Comparison of ENCODE assay signal across 1 cellular context in the genomic region with DNA sequence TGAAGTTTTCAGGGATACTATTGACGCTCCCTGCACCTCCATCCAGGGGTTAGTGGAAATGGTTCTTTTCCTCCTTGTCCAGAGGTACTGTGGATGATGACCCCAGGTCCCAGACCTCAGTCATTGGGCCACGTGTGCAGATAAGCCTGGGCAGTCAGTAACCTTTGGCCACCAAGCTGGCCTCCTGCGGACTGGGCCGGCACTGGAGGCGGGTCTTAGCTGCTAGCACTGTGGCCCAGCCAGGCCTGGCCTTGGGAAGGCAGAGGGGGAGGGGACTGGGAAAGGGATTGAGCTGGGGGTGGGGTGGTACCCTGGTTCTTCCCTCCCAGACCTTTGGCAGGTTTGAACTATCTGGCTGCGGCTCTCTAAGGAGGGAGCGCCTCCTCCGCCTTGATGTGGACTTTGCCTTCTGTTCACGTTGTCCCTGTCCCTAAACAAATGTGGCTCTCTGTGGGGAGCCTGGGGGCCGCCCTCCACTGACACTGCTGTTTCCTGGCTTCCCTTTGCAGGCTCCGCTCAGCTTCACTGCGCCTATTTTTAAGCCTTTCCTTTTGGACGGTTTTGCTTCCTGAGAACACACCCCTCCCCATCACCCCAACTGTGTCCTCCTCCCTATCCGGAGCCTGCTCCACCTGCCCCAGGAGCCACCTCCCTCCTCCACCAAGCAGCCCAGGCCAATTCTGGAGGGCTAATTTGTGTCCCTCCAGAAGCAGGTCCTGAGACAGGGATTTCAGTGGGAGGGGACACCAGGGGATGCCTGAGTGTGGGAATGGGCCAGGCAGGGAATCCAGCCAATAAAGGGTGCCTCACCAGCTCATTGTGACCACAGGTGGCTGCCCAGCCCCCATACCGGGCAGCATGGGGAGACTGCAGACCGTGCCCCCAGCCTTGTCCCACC.
A peak's percentile ranks its signal among the peaks of the same experiment; 100 is the strongest.
TF ChIP-seq lines count a peak whose summit lies in the region.

No MANE protein-coding gene starts in this region.

TF ChIP-seq in HEK293, 187 proteins besides CTCF, POLR2A, EP300 and RAD21 (continued from another document):
- TF ChIP-seq, protein P1, sequence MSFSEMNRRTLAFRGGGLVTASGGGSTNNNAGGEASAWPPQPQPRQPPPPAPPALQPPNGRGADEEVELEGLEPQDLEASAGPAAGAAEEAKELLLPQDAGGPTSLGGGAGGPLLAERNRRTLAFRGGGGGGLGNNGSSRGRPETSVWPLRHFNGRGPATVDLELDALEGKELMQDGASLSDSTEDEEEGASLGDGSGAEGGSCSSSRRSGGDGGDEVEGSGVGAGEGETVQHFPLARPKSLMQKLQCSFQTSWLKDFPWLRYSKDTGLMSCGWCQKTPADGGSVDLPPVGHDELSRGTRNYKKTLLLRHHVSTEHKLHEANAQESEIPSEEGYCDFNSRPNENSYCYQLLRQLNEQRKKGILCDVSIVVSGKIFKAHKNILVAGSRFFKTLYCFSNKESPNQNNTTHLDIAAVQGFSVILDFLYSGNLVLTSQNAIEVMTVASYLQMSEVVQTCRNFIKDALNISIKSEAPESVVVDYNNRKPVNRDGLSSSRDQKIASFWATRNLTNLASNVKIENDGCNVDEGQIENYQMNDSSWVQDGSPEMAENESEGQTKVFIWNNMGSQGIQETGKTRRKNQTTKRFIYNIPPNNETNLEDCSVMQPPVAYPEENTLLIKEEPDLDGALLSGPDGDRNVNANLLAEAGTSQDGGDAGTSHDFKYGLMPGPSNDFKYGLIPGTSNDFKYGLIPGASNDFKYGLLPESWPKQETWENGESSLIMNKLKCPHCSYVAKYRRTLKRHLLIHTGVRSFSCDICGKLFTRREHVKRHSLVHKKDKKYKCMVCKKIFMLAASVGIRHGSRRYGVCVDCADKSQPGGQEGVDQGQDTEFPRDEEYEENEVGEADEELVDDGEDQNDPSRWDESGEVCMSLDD (tag by site-specific recombination; IDR thresholded peaks at IDR 0.05) = no peak
- no peak for TF ChIP-seq ZNF501 (tag by site-specific recombination; IDR thresholded peaks at IDR 0.05)
- no peak for TF ChIP-seq ZNF394 (tag by site-specific recombination; IDR thresholded peaks at IDR 0.05; ENCODE audit: borderline replicate concordance)
- TF ChIP-seq, protein P2, sequence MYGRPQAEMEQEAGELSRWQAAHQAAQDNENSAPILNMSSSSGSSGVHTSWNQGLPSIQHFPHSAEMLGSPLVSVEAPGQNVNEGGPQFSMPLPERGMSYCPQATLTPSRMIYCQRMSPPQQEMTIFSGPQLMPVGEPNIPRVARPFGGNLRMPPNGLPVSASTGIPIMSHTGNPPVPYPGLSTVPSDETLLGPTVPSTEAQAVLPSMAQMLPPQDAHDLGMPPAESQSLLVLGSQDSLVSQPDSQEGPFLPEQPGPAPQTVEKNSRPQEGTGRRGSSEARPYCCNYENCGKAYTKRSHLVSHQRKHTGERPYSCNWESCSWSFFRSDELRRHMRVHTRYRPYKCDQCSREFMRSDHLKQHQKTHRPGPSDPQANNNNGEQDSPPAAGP (tag by site-specific recombination; IDR thresholded peaks at IDR 0.05) = 0 out of 2 replicates have a peak, but pooled peaks have one; percentile 43
- TF ChIP-seq ZNF214 (tag by site-specific recombination; IDR thresholded peaks at IDR 0.05; ENCODE audit: borderline replicate concordance) = no peak
- no peak for TF ChIP-seq PRDM1 (tag by site-specific recombination; IDR thresholded peaks at IDR 0.05)
